10 cellular contexts compared by ENCODE assay signal in the genomic region with DNA sequence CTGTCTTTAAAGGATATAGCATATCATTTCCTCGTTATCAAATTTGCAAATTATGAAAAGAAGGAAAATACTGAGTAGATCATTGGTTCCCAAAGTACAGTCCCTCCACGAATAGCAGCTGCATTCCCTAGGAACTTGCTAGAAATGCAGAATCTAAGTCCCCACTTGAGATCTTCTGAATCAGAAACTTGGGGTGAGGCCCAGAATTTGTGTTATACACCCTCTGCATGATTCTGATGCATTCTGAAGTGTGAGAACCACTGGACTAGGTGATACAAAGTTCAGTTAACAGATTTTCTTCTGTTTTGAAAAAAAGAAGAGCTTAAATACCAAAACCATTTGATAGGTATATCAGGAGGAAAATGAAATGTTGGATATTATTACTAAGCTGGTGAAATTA.
A peak's percentile ranks its signal among the peaks of the same experiment; 100 is the strongest.
DNase-seq lines count a peak whose midpoint lies in the region; TF ChIP-seq lines count a peak whose summit lies in the region.
"Had no signal": no experiment of that assay in that cellular context is flagged by ENCODE, and none has a peak within 500 bp of the region (broad histone marks: within the 10 kb centered on the region; RNA-seq: fewer than 3 reads in every experiment).

No MANE protein-coding gene starts in this region.

- H3K4me3 ChIP-seq in CD4-positive, alpha-beta memory T cell (ENCODE audit: low read length in 2 of 2): no peak overlapping the region
- H3K4me3 ChIP-seq in Loucy (ENCODE audit: low read length, poor library complexity, severe bottlenecking) (no peak overlapping the region), MM.1S (ENCODE audit: low read length) (no peak overlapping the region), testis (no peak overlapping the region)

- peaks cover 0 to 3% (median 0%) of the 10 kb centered on the region in 8 donors for H3K9me3 Mint-ChIP-seq in CD4-positive, alpha-beta memory T cell

- peak overlapping the region; percentile 77 to 95 (median 85) for H3K27ac Mint-ChIP-seq in CD4-positive, alpha-beta memory T cell

- peaks cover 60% of the 10 kb centered on the region for H3K4me1 ChIP-seq in CD4-positive, alpha-beta memory T cell (ENCODE audit: insufficient read depth, low read length)
- peaks cover 56% of the 10 kb centered on the region for H3K4me1 ChIP-seq in Loucy (ENCODE audit: insufficient read depth, low read length, poor library complexity, severe bottlenecking)
- H3K4me1 ChIP-seq in MM.1S (ENCODE audit: low read length): 0 out of 2 replicates have a peak, but pooled peaks cover 3% of the 10 kb centered on the region
- H3K4me1 ChIP-seq in testis: no peaks in the 10 kb centered on the region

- peak overlapping the region; percentile 36 for H3K27ac ChIP-seq in CD4-positive, alpha-beta memory T cell (ENCODE audit: low read depth, low read length)
- H3K27ac ChIP-seq in MM.1S (ENCODE audit: low read length): no peak overlapping the region
- H3K27ac ChIP-seq in testis: no peak overlapping the region

- H2AFZ ChIP-seq in Loucy (ENCODE audit: low read length) (no peak overlapping the region), MM.1S (ENCODE audit: low read length) (no peak overlapping the region)

- H3K9me3 ChIP-seq in CD4-positive, alpha-beta memory T cell (ENCODE audit: control insufficient read depth in 1 of 2, low read length in 2 of 2): no peaks in the 10 kb centered on the region
- H3K9me3 ChIP-seq in Loucy (ENCODE audit: insufficient read depth, low read depth, low read length) (no peaks in the 10 kb centered on the region), MM.1S (replicated peaks; ENCODE audit: insufficient read depth, low read length) (no peaks in the 10 kb centered on the region), testis (no peaks in the 10 kb centered on the region)

- DNase-seq in CD4-positive, alpha-beta memory T cell: peak in 1 of 5 donors; percentile 39
- peak; percentile 34 for DNase-seq in dermis blood vessel endothelial cell
- peak; percentile 55 for DNase-seq in non-pigmented ciliary epithelial cell (ENCODE audit: low read depth)
- DNase-seq in NCI-H748 (lab: John Stamatoyannopoulos, UW; ENCODE audit: unreplicated experiment): no peak
- DNase-seq in NCI-H1436 treated with DMSO at 0.1 percent for 48 hours (lab: John Stamatoyannopoulos, UW): no peak
- DNase-seq in MM.1S: no peak
- no peak for DNase-seq in testis
- DNase-seq: left cardiac atrium, retina had no signal

- no peaks in the 10 kb centered on the region for H3K36me3 ChIP-seq in CD4-positive, alpha-beta memory T cell (ENCODE audit: insufficient read depth, low read length)
- H3K36me3 ChIP-seq in Loucy (ENCODE audit: insufficient read depth, low read length) (no peaks in the 10 kb centered on the region), MM.1S (replicated peaks; ENCODE audit: insufficient read depth, low read length) (no peaks in the 10 kb centered on the region), testis (ENCODE audit: low read depth, missing control alignments) (no peaks in the 10 kb centered on the region)

- H3F3A ChIP-seq in Loucy (ENCODE audit: low read depth) (no peaks in the 10 kb centered on the region), MM.1S (ENCODE audit: insufficient read depth, low read length) (no peaks in the 10 kb centered on the region)

- no peaks in the 10 kb centered on the region for H3K9me2 ChIP-seq in Loucy (replicated peaks; ENCODE audit: low read depth, low read length)
- no peaks in the 10 kb centered on the region for H3K9me2 ChIP-seq in MM.1S (replicated peaks; ENCODE audit: insufficient read depth, low read length)

- intact Hi-C loops in CD4-positive, alpha-beta memory T cell (cut with micrococcal nuclease): loop anchor here (1.0 kb wide), 1 partner anchor 7 kb away; no protein-coding TSS in a partner anchor
- intact Hi-C loops in testis (cut with DNase I; ENCODE audit: low total_unique reads): no loop called here

- H3K9ac ChIP-seq in Loucy (ENCODE audit: low read depth, low read length, poor library complexity, severe bottlenecking) (peak overlapping the region; percentile 24), MM.1S (ENCODE audit: low read length) (no peak overlapping the region)

- H3K4me2 ChIP-seq in Loucy (ENCODE audit: low read depth, low read length, poor library complexity, severe bottlenecking) (peak overlapping the region; percentile 46), MM.1S (ENCODE audit: low read depth, low read length) (no peak overlapping the region)

- no peaks in the 10 kb centered on the region for H3K27me3 ChIP-seq in CD4-positive, alpha-beta memory T cell (ENCODE audit: insufficient read depth, low read length)
- H3K27me3 ChIP-seq in Loucy (ENCODE audit: insufficient read depth, low read length, poor library complexity, severe bottlenecking): no peaks in the 10 kb centered on the region
- H3K27me3 ChIP-seq in MM.1S (replicated peaks; ENCODE audit: insufficient read depth, low read length): no peaks in the 10 kb centered on the region
- no peaks in the 10 kb centered on the region for H3K27me3 ChIP-seq in testis

- peak overlapping the region in 6 of 8 donors; percentile 6 to 68 (median 27) for H3K4me3 Mint-ChIP-seq in CD4-positive, alpha-beta memory T cell

- no peak for TF ChIP-seq POLR2A in testis (IDR thresholded peaks at IDR 0.05)

- no peaks in the 10 kb centered on the region for H3K27me3 Mint-ChIP-seq in CD4-positive, alpha-beta memory T cell

- peaks cover 26% of the 10 kb centered on the region for H3K79me2 ChIP-seq in Loucy (ENCODE audit: insufficient read depth, low read length)
- H3K79me2 ChIP-seq in MM.1S (ENCODE audit: low read length): no peaks in the 10 kb centered on the region

- H3K4me1 Mint-ChIP-seq in CD4-positive, alpha-beta memory T cell: peaks cover 34 to 42% (median 36%) of the 10 kb centered on the region in 4 donors

- WGBS in testis, 2 donors: 68 to 71% methylated on average over 2 of the region's 2 CpGs

- no peaks in the 10 kb centered on the region for H4K20me1 ChIP-seq in Loucy (ENCODE audit: insufficient read depth, low read length, poor library complexity, severe bottlenecking)
- H4K20me1 ChIP-seq in MM.1S (ENCODE audit: insufficient read depth, low read length): no peaks in the 10 kb centered on the region

- TF ChIP-seq CTCF in Loucy (conservative IDR thresholded peaks at IDR 0.05; ENCODE audit: low read length): no peak
- no peak for TF ChIP-seq CTCF in MM.1S (IDR thresholded peaks at IDR 0.05; ENCODE audit: low read length)
- TF ChIP-seq CTCF in testis (IDR thresholded peaks at IDR 0.05): no peak

- POLR2A ChIA-PET in CD4-positive, alpha-beta memory T cell (lab: Charles Lee; ENCODE audit: partially characterized antibody): interaction anchor here (0.6 to 2.9 kb wide), 14 partner anchors 9 to 200 kb away, joined by 3 to 21 read pairs (median 6); no protein-coding TSS in a partner anchor

- H3K36me3 Mint-ChIP-seq in CD4-positive, alpha-beta memory T cell: peaks cover 4 to 11% of the 10 kb centered on the region in 2 donors

- CTCF ChIA-PET in CD4-positive, alpha-beta memory T cell (lab: Charles Lee; ENCODE audit: partially characterized antibody): interaction anchor here (0.6 to 3.9 kb wide), 13 partner anchors 12 to 525 kb away, joined by 3 to 32 read pairs (median 4); no protein-coding TSS in a partner anchor

Comparison
In these comparisons a context has a peak if more than half of its experiments do, and no peak if none do; other contexts are left out.
1. DNase-seq: peak in dermis blood vessel endothelial cell (single experiment) and non-pigmented ciliary epithelial cell (single experiment); none in NCI-H748 (single experiment), NCI-H1436 treated with DMSO at 0.1 percent for 48 hours (single experiment), MM.1S (single experiment) and testis (single experiment).